21 cellular contexts compared by ENCODE assay signal in genomic region chr2:12352891-12353290, GRCh38.
DNase-seq lines count a peak whose midpoint lies in the region; ATAC-seq and TF ChIP-seq lines count a peak whose summit lies in the region.
"Had no signal": no experiment of that assay in that cellular context is flagged by ENCODE, and none has a peak within 500 bp of the region (broad histone marks: within the 10 kb centered on the region; RNA-seq: fewer than 3 reads in every experiment).

No MANE protein-coding gene starts in this region.

- no peaks in the 10 kb centered on the region for H4K20me1 ChIP-seq in smooth muscle cell (ENCODE audit: low read depth)
- H4K20me1 ChIP-seq: BLaER1 treated with 17β-estradiol and CSF1 and Interleukin-3, amounts not matched to agents 10 nM and 100 nM had no signal

- H3K36me3 ChIP-seq in smooth muscle cell (ENCODE audit: low read depth): no peaks in the 10 kb centered on the region
- H3K36me3 ChIP-seq: adrenal gland; BLaER1 treated with 17β-estradiol and CSF1 and Interleukin-3, amounts not matched to agents 10 nM and 100 nM; MG63 had no signal

- H3K4me1 ChIP-seq in smooth muscle cell (ENCODE audit: low read depth): no peaks in the 10 kb centered on the region
- H3K4me1 ChIP-seq: A549; adrenal gland; BLaER1 treated with 17β-estradiol and CSF1 and Interleukin-3, amounts not matched to agents 10 nM and 100 nM had no signal

- H3K9ac ChIP-seq in smooth muscle cell (ENCODE audit: low read depth): no peak overlapping the region
- H3K9ac ChIP-seq: BLaER1 treated with 17β-estradiol and CSF1 and Interleukin-3, amounts not matched to agents 10 nM and 100 nM had no signal

- 17% methylated on average over 1 of the region's 1 CpG for whole genome bisulfite sequencing in smooth muscle cell (ENCODE audit: low lambda C conversion rate)

- no peaks in the 10 kb centered on the region for H3F3A ChIP-seq in smooth muscle cell (ENCODE audit: low read depth)

- ATAC-seq in GM19455 (IDR thresholded peaks at IDR 0.05; ENCODE audit: unreplicated experiment) (no peak), GM19328 (IDR thresholded peaks at IDR 0.05; ENCODE audit: unreplicated experiment) (no peak)
- ATAC-seq: A549; activated CD8-positive, alpha-beta memory T cell treated with anti-CD3 and anti-CD28 coated beads, Interleukin-2, amount 10 ng/mL, durations not matched to agents 7 days and 5 days; GM23338; left lobe of liver; mucosa of descending colon had no signal

- H3K27ac ChIP-seq in smooth muscle cell (ENCODE audit: low read depth): no peak overlapping the region
- H3K27ac ChIP-seq: A549; adrenal gland; BLaER1 treated with 17β-estradiol and CSF1 and Interleukin-3, amounts not matched to agents 10 nM and 100 nM; SK-N-MC had no signal

- H3K4me2 ChIP-seq in smooth muscle cell: no peak overlapping the region
- H3K4me2 ChIP-seq: A549; BLaER1 treated with 17β-estradiol and CSF1 and Interleukin-3, amounts not matched to agents 10 nM and 100 nM; GM23338 had no signal

- no peaks in the 10 kb centered on the region for H3K79me2 ChIP-seq in smooth muscle cell (ENCODE audit: low read depth)

- H2AFZ ChIP-seq in smooth muscle cell (ENCODE audit: low read depth): peak overlapping the region; percentile 11
- H2AFZ ChIP-seq: GM23338 had no signal

- TF ChIP-seq CTCF in astrocyte of the spinal cord (IDR thresholded peaks at IDR 0.05; ENCODE audit: low read depth, low read length): no peak
- no peak for TF ChIP-seq CTCF in smooth muscle cell (IDR thresholded peaks at IDR 0.05; ENCODE audit: borderline replicate concordance, insufficient read depth, poor library complexity, severe bottlenecking)

- no peaks in the 10 kb centered on the region for H3K9me3 ChIP-seq in smooth muscle cell (replicated peaks; ENCODE audit: low read depth)
- H3K9me3 ChIP-seq: A549, adrenal gland, mucosa of descending colon had no signal

- in situ Hi-C loops in astrocyte of the spinal cord (cut with HindIII; ENCODE audit: low sequenced_read_pairs): no loop called here

- H3K4me3 ChIP-seq in astrocyte of the spinal cord (ENCODE audit: low read depth, low read length): no peak overlapping the region
- H3K4me3 ChIP-seq in smooth muscle cell: no peak overlapping the region
- H3K4me3 ChIP-seq: A549; adrenal gland; BLaER1 treated with 17β-estradiol and CSF1 and Interleukin-3, amounts not matched to agents 10 nM and 100 nM; GM23338; MG63; mucosa of descending colon; SK-N-MC had no signal

- DNase-seq in NCI-H2171 treated with DMSO at 0.1 percent for 48 hours (lab: John Stamatoyannopoulos, UW) (peak; percentile 40), NCI-H2171 (lab: John Stamatoyannopoulos, UW) (no peak), NCI-H2081 treated with DMSO at 0.1 percent for 48 hours (lab: John Stamatoyannopoulos, UW) (peak; percentile 83), astrocyte of the spinal cord (ENCODE audit: low read depth, low spot score) (peak; percentile 25), smooth muscle cell (lab: John Stamatoyannopoulos, UW; ENCODE audit: unreplicated experiment) (no peak), putamen (ENCODE audit: low spot score) (no peak)
- DNase-seq: activated CD8-positive, alpha-beta memory T cell treated with anti-CD3 and anti-CD28 coated beads, Interleukin-2, amount 10 ng/mL, durations not matched to agents 7 days and 5 days; adrenal gland; erythroblast; MG63; mucosa of descending colon; NCI-H69; stimulated activated naive CD4-positive, alpha-beta T cell treated with Interleukin-2 at 50 U/mL for 16 hours; trophoblast cell had no signal

- H3K27me3 ChIP-seq in smooth muscle cell (ENCODE audit: low read depth): no peaks in the 10 kb centered on the region
- H3K27me3 ChIP-seq: adrenal gland; BLaER1 treated with 17β-estradiol and CSF1 and Interleukin-3, amounts not matched to agents 10 nM and 100 nM had no signal

Comparison
In these comparisons a context has a peak if more than half of its experiments do, and no peak if none do; other contexts are left out.
1. DNase-seq: peak in NCI-H2171 treated with DMSO at 0.1 percent for 48 hours (single experiment), NCI-H2081 treated with DMSO at 0.1 percent for 48 hours (single experiment) and astrocyte of the spinal cord (single experiment); none in NCI-H2171 (single experiment), smooth muscle cell (single experiment) and putamen (single experiment).